In the genomic region with DNA sequence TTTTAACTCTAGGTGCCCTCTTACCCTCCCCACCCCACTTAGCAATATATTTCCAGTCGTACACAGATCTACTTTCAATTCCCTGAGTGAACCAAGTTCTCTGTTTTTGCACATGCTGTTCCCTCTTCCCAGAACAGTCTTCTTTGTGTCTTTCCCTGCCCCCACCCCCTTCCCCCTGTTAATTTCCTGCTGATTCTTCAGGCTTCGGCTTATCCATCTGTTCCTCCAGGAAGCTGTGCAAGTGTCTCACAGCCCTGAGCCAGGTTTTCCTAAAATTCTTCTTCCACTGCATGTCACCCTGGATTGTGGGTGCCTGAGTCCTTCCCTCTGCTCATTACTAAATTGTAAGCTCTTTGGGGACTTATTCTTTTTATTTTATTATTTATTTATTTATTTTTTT, we compare ENCODE assay signal across 25 cellular contexts. TPM values are rescaled to one million over a fixed set of nuclear protein-coding genes. Genes with fewer than 3 reads are reported as not detected.
DNase-seq lines count a peak whose midpoint lies in the region; ATAC-seq and TF ChIP-seq lines count a peak whose summit lies in the region.
"Had no signal": no experiment of that assay in that cellular context is flagged by ENCODE, and none has a peak within 500 bp of the region (broad histone marks: within the 10 kb centered on the region; RNA-seq: fewer than 3 reads in every experiment).

No MANE protein-coding gene starts in this region.

- H3K27ac ChIP-seq in mesenchymal stem cell (ENCODE audit: low read length, poor library complexity, severe bottlenecking) (no peak overlapping the region), uterus (peak overlapping the region; percentile 90 to 95)
- H3K27ac ChIP-seq: C4-2B, parathyroid adenoma had no signal

- no peak overlapping the region for H2BK5ac ChIP-seq in mesenchymal stem cell (ENCODE audit: low read depth, low read length, poor library complexity, severe bottlenecking)

- H3K14ac ChIP-seq in mesenchymal stem cell (ENCODE audit: low read length in 2 of 2): no peak overlapping the region

- H2BK12ac ChIP-seq in mesenchymal stem cell (ENCODE audit: low read length in 2 of 2): no peak overlapping the region

- no peak for DNase-seq in activated naive CD8-positive, alpha-beta T cell treated with anti-CD3 and anti-CD28 coated beads, Interleukin-2, amount 50 U/mL, for 24 hours
- DNase-seq in mesenchymal stem cell (no peak), uterus (no peak), nephron progenitor cell (no peak)
- no peak for DNase-seq in stimulated activated effector memory CD8-positive, alpha-beta T cell treated with anti-CD3 and anti-CD28 coated beads, Interleukin-12 subunit alpha, Interleukin-12 subunit beta, amount 100 ng/mL, for 72 hours (ENCODE audit: low spot score in 2 of 2)
- DNase-seq: activated CD4-positive, alpha-beta T cell treated with anti-CD3 and anti-CD28 coated beads for 48 hours; activated CD8-positive, alpha-beta memory T cell treated with anti-CD3 and anti-CD28 coated beads, Interleukin-2, amount 50 U/mL, for 4 hours; activated effector memory CD4-positive, alpha-beta T cell treated with anti-CD3 and anti-CD28 coated beads, Interleukin-2, amount 50 U/mL, for 16 hours; amygdala; DND-41; effector CD8-positive, alpha-beta T cell; immature natural killer cell; mammary epithelial cell; natural killer cell; NCI-H1694; NCI-H2227 treated with DMSO at 0.1 percent for 48 hours; RPMI8226; stimulated activated CD4-positive, alpha-beta T cell treated with anti-CD3 and anti-CD28 coated beads, Interleukin-4, amount 100 ng/mL, for 4 hours had no signal

- no peaks in the 10 kb centered on the region for H3K9me3 Mint-ChIP-seq in activated naive CD8-positive, alpha-beta T cell (ENCODE audit: low read depth)
- no peaks in the 10 kb centered on the region for H3K9me3 Mint-ChIP-seq in activated naive CD8-positive, alpha-beta T cell treated with anti-CD3 and anti-CD28 coated beads, Interleukin-2, amount 50 U/mL, for 24 hours
- H3K9me3 Mint-ChIP-seq in dendritic cell treated with granulocyte-macrophage colony-stimulating factor and Interleukin-4, amounts not matched to agents 40 ng/mL and 50 ng/mL, for 4 days: no peaks in the 10 kb centered on the region
- no peaks in the 10 kb centered on the region for H3K9me3 Mint-ChIP-seq in nephron progenitor cell
- no peaks in the 10 kb centered on the region for H3K9me3 Mint-ChIP-seq in stimulated activated effector memory CD8-positive, alpha-beta T cell treated with anti-CD3 and anti-CD28 coated beads, Interleukin-12 subunit alpha, Interleukin-12 subunit beta, amount 100 ng/mL, for 72 hours
- H3K9me3 Mint-ChIP-seq: central memory CD8-positive, alpha-beta T cell; natural killer cell had no signal

- no peak overlapping the region for H3K4ac ChIP-seq in mesenchymal stem cell (ENCODE audit: low read depth in 1 of 2, low read length in 2 of 2)

- H2BK15ac ChIP-seq in mesenchymal stem cell (ENCODE audit: low read depth, poor library complexity, severe bottlenecking): peak overlapping the region; percentile 64

- no peak overlapping the region for H2AFZ ChIP-seq in mesenchymal stem cell (ENCODE audit: low read depth, low read length)
- H2AFZ ChIP-seq: parathyroid adenoma had no signal

- H3K4me3 Mint-ChIP-seq in activated naive CD8-positive, alpha-beta T cell: peak overlapping the region; percentile 52
- H3K4me3 Mint-ChIP-seq in activated naive CD8-positive, alpha-beta T cell treated with anti-CD3 and anti-CD28 coated beads, Interleukin-2, amount 50 U/mL, for 24 hours: no peak overlapping the region
- H3K4me3 Mint-ChIP-seq in dendritic cell treated with granulocyte-macrophage colony-stimulating factor and Interleukin-4, amounts not matched to agents 40 ng/mL and 50 ng/mL, for 4 days: no peak overlapping the region
- no peak overlapping the region for H3K4me3 Mint-ChIP-seq in nephron progenitor cell
- no peak overlapping the region for H3K4me3 Mint-ChIP-seq in stimulated activated effector memory CD8-positive, alpha-beta T cell treated with anti-CD3 and anti-CD28 coated beads, Interleukin-12 subunit alpha, Interleukin-12 subunit beta, amount 100 ng/mL, for 72 hours
- H3K4me3 Mint-ChIP-seq: central memory CD8-positive, alpha-beta T cell; immature natural killer cell; natural killer cell had no signal

- ATAC-seq in activated naive CD8-positive, alpha-beta T cell treated with anti-CD3 and anti-CD28 coated beads, Interleukin-2, amount 50 U/mL, for 24 hours: no peak
- no peak for ATAC-seq in GM21515 (IDR thresholded peaks at IDR 0.05; ENCODE audit: unreplicated experiment)
- ATAC-seq in stimulated activated effector memory CD8-positive, alpha-beta T cell treated with anti-CD3 and anti-CD28 coated beads, Interleukin-12 subunit alpha, Interleukin-12 subunit beta, amount 100 ng/mL, for 72 hours: no peak
- ATAC-seq: K562, natural killer cell had no signal

- H3K4me3 ChIP-seq in mesenchymal stem cell (ENCODE audit: insufficient read depth in 1 of 2, low read depth in 1 of 2, low read length in 2 of 2): no peak overlapping the region
- no peak overlapping the region for H3K4me3 ChIP-seq in uterus
- H3K4me3 ChIP-seq: K562 had no signal

- no peaks in the 10 kb centered on the region for H3K4me1 ChIP-seq in mesenchymal stem cell (ENCODE audit: control insufficient read depth, insufficient read depth, low read depth, low read length)
- peaks cover 9 to 12% of the 10 kb centered on the region in 2 donors for H3K4me1 ChIP-seq in uterus

- H2AK5ac ChIP-seq in mesenchymal stem cell (ENCODE audit: low read length, severe bottlenecking): no peak overlapping the region

- no peak overlapping the region for H3K27ac Mint-ChIP-seq in activated naive CD8-positive, alpha-beta T cell
- no peak overlapping the region for H3K27ac Mint-ChIP-seq in activated naive CD8-positive, alpha-beta T cell treated with anti-CD3 and anti-CD28 coated beads, Interleukin-2, amount 50 U/mL, for 24 hours
- peak overlapping the region; percentile 28 for H3K27ac Mint-ChIP-seq in dendritic cell treated with granulocyte-macrophage colony-stimulating factor and Interleukin-4, amounts not matched to agents 40 ng/mL and 50 ng/mL, for 4 days
- H3K27ac Mint-ChIP-seq in nephron progenitor cell: no peak overlapping the region
- H3K27ac Mint-ChIP-seq in stimulated activated effector memory CD8-positive, alpha-beta T cell treated with anti-CD3 and anti-CD28 coated beads, Interleukin-12 subunit alpha, Interleukin-12 subunit beta, amount 100 ng/mL, for 72 hours: no peak overlapping the region
- H3K27ac Mint-ChIP-seq: natural killer cell had no signal

- H3K27me3 ChIP-seq in mesenchymal stem cell (ENCODE audit: control insufficient read depth in 1 of 2, insufficient read depth in 1 of 2, low read length in 2 of 2) (peaks cover 0 to 8% of the 10 kb centered on the region in 2 experiments), uterus (no peaks in the 10 kb centered on the region)

- no peak for TF ChIP-seq CTCF in uterus (IDR thresholded peaks at IDR 0.05)
- TF ChIP-seq CTCF in nephron progenitor cell (IDR thresholded peaks at IDR 0.05): no peak

- H3K27me3 Mint-ChIP-seq in activated naive CD8-positive, alpha-beta T cell: no peaks in the 10 kb centered on the region
- no peaks in the 10 kb centered on the region for H3K27me3 Mint-ChIP-seq in activated naive CD8-positive, alpha-beta T cell treated with anti-CD3 and anti-CD28 coated beads, Interleukin-2, amount 50 U/mL, for 24 hours
- H3K27me3 Mint-ChIP-seq in dendritic cell treated with granulocyte-macrophage colony-stimulating factor and Interleukin-4, amounts not matched to agents 40 ng/mL and 50 ng/mL, for 4 days: peaks cover 5% of the 10 kb centered on the region
- H3K27me3 Mint-ChIP-seq in nephron progenitor cell (ENCODE audit: low read depth, poor library complexity): peaks cover 12% of the 10 kb centered on the region
- H3K27me3 Mint-ChIP-seq: central memory CD8-positive, alpha-beta T cell had no signal

- H3K4me1 Mint-ChIP-seq in activated naive CD8-positive, alpha-beta T cell (ENCODE audit: low read depth): peaks cover 48% of the 10 kb centered on the region
- peaks cover 53% of the 10 kb centered on the region for H3K4me1 Mint-ChIP-seq in activated naive CD8-positive, alpha-beta T cell treated with anti-CD3 and anti-CD28 coated beads, Interleukin-2, amount 50 U/mL, for 24 hours
- peaks cover 71% of the 10 kb centered on the region for H3K4me1 Mint-ChIP-seq in dendritic cell treated with granulocyte-macrophage colony-stimulating factor and Interleukin-4, amounts not matched to agents 40 ng/mL and 50 ng/mL, for 4 days (ENCODE audit: low read depth)
- H3K4me1 Mint-ChIP-seq in nephron progenitor cell: peaks cover 27% of the 10 kb centered on the region
- peaks cover 44% of the 10 kb centered on the region for H3K4me1 Mint-ChIP-seq in stimulated activated effector memory CD8-positive, alpha-beta T cell treated with anti-CD3 and anti-CD28 coated beads, Interleukin-12 subunit alpha, Interleukin-12 subunit beta, amount 100 ng/mL, for 72 hours

- no peak overlapping the region for H3K4me2 ChIP-seq in mesenchymal stem cell (ENCODE audit: low read length, poor library complexity, severe bottlenecking)

- H3K36me3 ChIP-seq in mesenchymal stem cell (ENCODE audit: control insufficient read depth in 1 of 2, insufficient read depth in 2 of 2, low read depth in 1 of 2, low read length in 2 of 2) (no peaks in the 10 kb centered on the region), uterus (no peaks in the 10 kb centered on the region)

- no peak for TF ChIP-seq POLR2A in uterus (IDR thresholded peaks at IDR 0.05)

- no peak overlapping the region for H3K9ac ChIP-seq in mesenchymal stem cell (ENCODE audit: low read length)
- H3K9ac ChIP-seq: parathyroid adenoma had no signal

- no peaks in the 10 kb centered on the region for H3K9me3 ChIP-seq in mesenchymal stem cell (ENCODE audit: control insufficient read depth, low read length)
- H3K9me3 ChIP-seq in uterus: no peaks in the 10 kb centered on the region

- peak overlapping the region; percentile 20 for H4K8ac ChIP-seq in mesenchymal stem cell (ENCODE audit: low read length)

- no peak overlapping the region for H3K23ac ChIP-seq in mesenchymal stem cell (ENCODE audit: low read length in 2 of 2)

- peaks cover 5% of the 10 kb centered on the region for H3K36me3 Mint-ChIP-seq in activated naive CD8-positive, alpha-beta T cell
- H3K36me3 Mint-ChIP-seq in activated naive CD8-positive, alpha-beta T cell treated with anti-CD3 and anti-CD28 coated beads, Interleukin-2, amount 50 U/mL, for 24 hours (ENCODE audit: low read depth): no peaks in the 10 kb centered on the region
- H3K36me3 Mint-ChIP-seq in dendritic cell treated with granulocyte-macrophage colony-stimulating factor and Interleukin-4, amounts not matched to agents 40 ng/mL and 50 ng/mL, for 4 days (ENCODE audit: low read depth): no peaks in the 10 kb centered on the region
- H3K36me3 Mint-ChIP-seq in nephron progenitor cell (ENCODE audit: low read depth): no peaks in the 10 kb centered on the region
- no peaks in the 10 kb centered on the region for H3K36me3 Mint-ChIP-seq in stimulated activated effector memory CD8-positive, alpha-beta T cell treated with anti-CD3 and anti-CD28 coated beads, Interleukin-12 subunit alpha, Interleukin-12 subunit beta, amount 100 ng/mL, for 72 hours
- H3K36me3 Mint-ChIP-seq: natural killer cell had no signal

- H3K18ac ChIP-seq in mesenchymal stem cell (ENCODE audit: low read depth in 1 of 2, low read length in 2 of 2): no peak overlapping the region

- H3K79me1 ChIP-seq in mesenchymal stem cell (replicated peaks; ENCODE audit: low read length, poor library complexity, severe bottlenecking): no peaks in the 10 kb centered on the region

- H4K91ac ChIP-seq in mesenchymal stem cell (ENCODE audit: low read length): no peak overlapping the region

- WGBS in mesenchymal stem cell: 66% methylated on average over 2 of the region's 2 CpGs

- intact Hi-C loops in dendritic cell treated with granulocyte-macrophage colony-stimulating factor and Interleukin-4, amounts not matched to agents 40 ng/mL and 50 ng/mL, for 4 days (cut with micrococcal nuclease): loop anchor here (10.0 kb wide), 1 partner anchor 55 kb away; no protein-coding TSS in a partner anchor
- intact Hi-C loops in uterus (cut with DNase I; ENCODE audit: low total_unique reads): no loop called here

- no peak overlapping the region for H2BK120ac ChIP-seq in mesenchymal stem cell (ENCODE audit: low read depth, low read length)

RNA-seq across cellular contexts. Expression of gene SPOP, which starts 12.4 kb away (rescaled TPM):
- polyA plus RNA-seq in mesenchymal stem cell (2013, experiment 1 of 2): 33.1 TPM
- polyA plus RNA-seq in mesenchymal stem cell (2013, experiment 2 of 2): 34.1 TPM
- 100 to 1,000 TPM in 2 of 4 donors, 10 to 100 TPM in 2; 44.3 to 147 (median 99.0) TPM for total RNA-seq in uterus

RNA-seq across cellular contexts. Expression of gene SLC35B1, which starts 17.5 kb away (rescaled TPM):
- polyA plus RNA-seq in mesenchymal stem cell (2013, experiment 1 of 2): 58.8 TPM
- polyA plus RNA-seq in mesenchymal stem cell (2013, experiment 2 of 2): 61.6 TPM
- total RNA-seq in uterus: 10 to 100 TPM; 23.6 to 49.1 (median 36.3) TPM
